ENCODE assay signal across 8 cellular contexts in genomic region chr12:107317751-107318553, GRCh38.
DNase-seq lines count a peak whose midpoint lies in the region; ATAC-seq and TF ChIP-seq lines count a peak whose summit lies in the region.

No MANE protein-coding gene starts in this region.

- peak overlapping the region; percentile 78 for H3K4me3 ChIP-seq in endodermal cell (ENCODE audit: low read length)

- no peak overlapping the region for H3K27ac ChIP-seq in endodermal cell (ENCODE audit: low read depth, low read length)

- peak; percentile 78 for TF ChIP-seq CTCF in endodermal cell (conservative IDR thresholded peaks at IDR 0.05)

- H3K4me3 Mint-ChIP-seq in endodermal cell = peak overlapping the region; percentile 71

- H3K27me3 Mint-ChIP-seq in endodermal cell (ENCODE audit: insufficient read depth) = peaks cover 85% of the 10 kb centered on the region

- H3K4me1 Mint-ChIP-seq in endodermal cell = peaks cover 13% of the 10 kb centered on the region

- DNase-seq in AG20443 (ENCODE audit: low spot score) (peak; percentile 90), NCI-H526 treated with DMSO at 0.1 percent for 48 hours (lab: John Stamatoyannopoulos, UW) (peak; percentile 58), endodermal cell (peak; percentile 99), midbrain (lab: John Stamatoyannopoulos, UW) (peak; percentile 60)
- DNase-seq in activated CD8-positive, alpha-beta memory T cell treated with anti-CD3 and anti-CD28 coated beads, Interleukin-2, amount 50 U/mL, for 24 hours (ENCODE audit: extremely low read depth) = peak; percentile 49
- DNase-seq in stimulated activated CD8-positive, alpha-beta memory T cell treated with anti-CD3 and anti-CD28 coated beads, Interleukin-15, amount 100 ng/mL, for 4 hours (ENCODE audit: low read depth in 2 of 2) = peak; percentile 68 to 72

- no peaks in the 10 kb centered on the region for H3K9me3 ChIP-seq in endodermal cell (ENCODE audit: control insufficient read depth, low read length)

- ATAC-seq in HG02759 (IDR thresholded peaks at IDR 0.05; ENCODE audit: unreplicated experiment) (peak; percentile 59), HG02610 (IDR thresholded peaks at IDR 0.05; ENCODE audit: unreplicated experiment) (no peak)

- H3K9me3 Mint-ChIP-seq in endodermal cell = no peaks in the 10 kb centered on the region

- H3K9ac ChIP-seq in endodermal cell (ENCODE audit: extremely low read depth, low read length, poor library complexity, severe bottlenecking) = peak overlapping the region; percentile 9

- no peaks in the 10 kb centered on the region for H3K36me3 ChIP-seq in endodermal cell (ENCODE audit: control insufficient read depth, insufficient read depth, low read length)

- WGBS in endodermal cell (ENCODE audit: insufficient coverage in 1 of 2, insufficient read length in 1 of 2), 2 experiments = 0 to 1% methylated on average over 23 to 58 of the region's 58 CpGs

- H3K36me3 Mint-ChIP-seq in endodermal cell (ENCODE audit: low read depth) = no peaks in the 10 kb centered on the region

- peak overlapping the region; percentile 92 for H3K27ac Mint-ChIP-seq in endodermal cell

- H3K4me1 ChIP-seq in endodermal cell (ENCODE audit: control insufficient read depth, insufficient read depth, low read length) = no peaks in the 10 kb centered on the region

- peaks cover 89% of the 10 kb centered on the region for H3K27me3 ChIP-seq in endodermal cell (ENCODE audit: control insufficient read depth, insufficient read depth, low read length, poor library complexity, severe bottlenecking)

Comparison
In these comparisons a context has a peak if more than half of its experiments do, and no peak if none do; other contexts are left out.
1. DNase-seq: peak in every context shown above with its lines; median percentile 99 in endodermal cell; 90 in AG20443; 70 in stimulated activated CD8-positive, alpha-beta memory T cell treated with anti-CD3 and anti-CD28 coated beads, Interleukin-15, amount 100 ng/mL, for 4 hours; 60 in midbrain; 58 in NCI-H526 treated with DMSO at 0.1 percent for 48 hours; 49 in activated CD8-positive, alpha-beta memory T cell treated with anti-CD3 and anti-CD28 coated beads, Interleukin-2, amount 50 U/mL, for 24 hours.